ENCODE assay signal across 11 cellular contexts in the genomic region with DNA sequence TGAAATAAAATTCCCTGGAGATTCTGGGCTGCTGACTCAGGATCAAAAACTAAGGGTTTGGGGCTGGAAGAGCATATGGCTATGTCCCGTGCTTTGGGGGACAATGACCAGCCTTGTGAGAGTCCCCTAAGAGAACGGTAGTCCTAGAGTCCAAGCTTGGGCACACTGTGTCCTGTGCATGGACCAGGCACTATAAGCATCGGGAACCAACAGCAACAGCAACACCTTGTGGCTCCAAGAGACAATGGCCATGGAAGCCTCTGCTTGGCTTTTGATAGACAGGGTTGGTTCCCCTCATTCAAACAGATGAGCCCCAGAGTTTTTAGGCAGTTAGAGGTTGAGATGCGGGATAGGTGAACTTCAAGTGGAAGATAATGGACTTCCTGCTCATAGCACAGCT.
A peak's percentile ranks its signal among the peaks of the same experiment; 100 is the strongest.
DNase-seq lines count a peak whose midpoint lies in the region; ATAC-seq lines count a peak whose summit lies in the region.
"Had no signal": no experiment of that assay in that cellular context is flagged by ENCODE, and none has a peak within 500 bp of the region (broad histone marks: within the 10 kb centered on the region; RNA-seq: fewer than 3 reads in every experiment).

No MANE protein-coding gene starts in this region.

- H3K27me3 Mint-ChIP-seq in effector memory CD8-positive, alpha-beta T cell, result peaks cover 0 to 7% of the 10 kb centered on the region in 2 donors
- H3K27me3 Mint-ChIP-seq: activated CD8-positive, alpha-beta T cell treated with anti-CD3 and anti-CD28 coated beads for 36 hours had no signal

- no peak overlapping the region for H3K4me3 Mint-ChIP-seq in effector memory CD8-positive, alpha-beta T cell
- H3K4me3 Mint-ChIP-seq: activated CD8-positive, alpha-beta T cell treated with anti-CD3 and anti-CD28 coated beads for 36 hours had no signal

- peaks cover 3% of the 10 kb centered on the region for H3K36me3 Mint-ChIP-seq in effector memory CD8-positive, alpha-beta T cell (ENCODE audit: insufficient read depth)

- no peak overlapping the region for H3K27ac Mint-ChIP-seq in effector memory CD8-positive, alpha-beta T cell
- H3K27ac Mint-ChIP-seq: activated CD8-positive, alpha-beta T cell treated with anti-CD3 and anti-CD28 coated beads for 36 hours had no signal

- no peaks in the 10 kb centered on the region for H3K9me3 Mint-ChIP-seq in effector memory CD8-positive, alpha-beta T cell
- H3K9me3 Mint-ChIP-seq: activated CD8-positive, alpha-beta T cell treated with anti-CD3 and anti-CD28 coated beads for 36 hours had no signal

- H3K4me1 Mint-ChIP-seq in effector memory CD8-positive, alpha-beta T cell (ENCODE audit: low read depth in 2 of 2), result no peaks in the 10 kb centered on the region

- ATAC-seq in HG02885 (IDR thresholded peaks at IDR 0.05; ENCODE audit: poor library complexity, unreplicated experiment) (peak; percentile 63), left lobe of liver (peak; percentile 89), HG02970 (IDR thresholded peaks at IDR 0.05; ENCODE audit: low FRiP score, unreplicated experiment) (no peak)
- ATAC-seq in effector memory CD8-positive, alpha-beta T cell (replicated peaks), result no peak
- ATAC-seq in stimulated activated naive CD8-positive, alpha-beta T cell treated with anti-CD3 and anti-CD28 coated beads, Interleukin-15, Interleukin-2, amounts not matched to agents 100 U/mL and 50 U/mL, for 24 hours, result no peak
- ATAC-seq: activated CD8-positive, alpha-beta T cell treated with anti-CD3 and anti-CD28 coated beads for 36 hours; sciatic nerve had no signal

- peak; percentile 8 for DNase-seq in ELF-1 (ENCODE audit: low read depth, low spot score)
- peak; percentile 16 for DNase-seq in RKO (ENCODE audit: low spot score)
- DNase-seq in left lobe of liver (ENCODE audit: low spot score), result no peak
- no peak for DNase-seq in activated gamma-delta T cell treated with Interleukin-2 at 50 U/mL for 16 hours
- no peak for DNase-seq in effector memory CD8-positive, alpha-beta T cell
- no peak for DNase-seq in stimulated activated naive CD8-positive, alpha-beta T cell treated with anti-CD3 and anti-CD28 coated beads, Interleukin-15, Interleukin-2, amounts not matched to agents 100 U/mL and 50 U/mL, for 24 hours
- DNase-seq: activated CD8-positive, alpha-beta T cell treated with anti-CD3 and anti-CD28 coated beads for 36 hours; stimulated activated naive CD4-positive, alpha-beta T cell had no signal

Comparison
In these comparisons a context has a peak if more than half of its experiments do, and no peak if none do; other contexts are left out.
1. DNase-seq: peak in ELF-1 (single experiment) and RKO (single experiment); none in left lobe of liver (single experiment), activated gamma-delta T cell treated with Interleukin-2 at 50 U/mL for 16 hours (single experiment), effector memory CD8-positive, alpha-beta T cell (0 of 3) and stimulated activated naive CD8-positive, alpha-beta T cell treated with anti-CD3 and anti-CD28 coated beads, Interleukin-15, Interleukin-2, amounts not matched to agents 100 U/mL and 50 U/mL, for 24 hours (single experiment).
2. ATAC-seq: peak in HG02885 (single experiment) and left lobe of liver (single experiment); none in effector memory CD8-positive, alpha-beta T cell (single experiment), HG02970 (single experiment) and stimulated activated naive CD8-positive, alpha-beta T cell treated with anti-CD3 and anti-CD28 coated beads, Interleukin-15, Interleukin-2, amounts not matched to agents 100 U/mL and 50 U/mL, for 24 hours (single experiment).